ENCODE assay signal across 1 cellular context in genomic region chr9:132903574-132904495, GRCh38.
TF ChIP-seq lines count a peak whose summit lies in the region.

No MANE protein-coding gene starts in this region.

TF ChIP-seq in H1, 55 proteins besides CTCF, POLR2A, EP300 and RAD21:
- TF ChIP-seq RBBP5 (IDR thresholded peaks at IDR 0.05; ENCODE audit: borderline replicate concordance, low read depth, low read length): no peak
- peak; percentile 79 for TF ChIP-seq MAFK (IDR thresholded peaks at IDR 0.05; ENCODE audit: low read depth, low read length)
